In genomic region chr11:104897891-104898684, GRCh38 we compare ENCODE assay signal across 8 cellular contexts. TPM values are rescaled to one million over a fixed set of nuclear protein-coding genes. Genes with fewer than 3 reads are reported as not detected.
DNase-seq lines count a peak whose midpoint lies in the region; ATAC-seq and TF ChIP-seq lines count a peak whose summit lies in the region.
"Had no signal": no experiment of that assay in that cellular context is flagged by ENCODE, and none has a peak within 500 bp of the region (broad histone marks: within the 10 kb centered on the region; RNA-seq: fewer than 3 reads in every experiment).

Gene CASP12 (minus strand): TSS chr11:104898460.

- intact Hi-C loops in PC-9 (cut with micrococcal nuclease; ENCODE audit: unreplicated experiment) = no loop called here
- intact Hi-C loops in heart left ventricle (cut with DNase I) = no loop called here
- intact Hi-C loops in stomach (cut with DNase I; ENCODE audit: low total_unique reads) = no loop called here

- POLR2A ChIA-PET in PC-9 (lab: Charles Lee; ENCODE audit: unreplicated experiment) = no interaction called here

- no peak within 1 kb of the TSS for H3K9ac ChIP-seq in Karpas-422 (ENCODE audit: low read length)

- no peak within 1 kb of the TSS for H3K4me3 ChIP-seq in PC-9
- peak within 1 kb of the TSS in 11 of 12 donors; percentile 4 to 60 (median 43) for H3K4me3 ChIP-seq in heart left ventricle
- H3K4me3 ChIP-seq in stomach = peak within 1 kb of the TSS; percentile 27 to 37 (median 33)
- H3K4me3 ChIP-seq in MG63 = no peak within 1 kb of the TSS
- H3K4me3 ChIP-seq in Karpas-422 (ENCODE audit: low read length) = no peak within 1 kb of the TSS

- DNase-seq in PC-9 (no peak), heart left ventricle (peak in 1 of 5 donors; percentile 20), stomach (no peak), MG63 (no peak), Karpas-422 (no peak)

- H3K27me3 ChIP-seq in PC-9 (ENCODE audit: insufficient read depth, low read depth) = no peaks in the 10 kb centered on the region
- no peaks in the 10 kb centered on the region for H3K27me3 ChIP-seq in heart left ventricle
- no peaks in the 10 kb centered on the region for H3K27me3 ChIP-seq in stomach
- no peaks in the 10 kb centered on the region for H3K27me3 ChIP-seq in MG63
- no peaks in the 10 kb centered on the region for H3K27me3 ChIP-seq in Karpas-422 (ENCODE audit: low read length)

- H3K9me2 ChIP-seq in PC-9 (ENCODE audit: insufficient read depth) (no peaks in the 10 kb centered on the region), Karpas-422 (replicated peaks; ENCODE audit: insufficient read depth, low read length) (no peaks in the 10 kb centered on the region)

- TF ChIP-seq POLR2A in heart left ventricle (IDR thresholded peaks at IDR 0.05) = no peak
- TF ChIP-seq POLR2A in stomach (IDR thresholded peaks at IDR 0.05) = no peak

- ATAC-seq in GM21390 (IDR thresholded peaks at IDR 0.05; ENCODE audit: unreplicated experiment) = peak; percentile 90
- ATAC-seq in heart left ventricle = peak; percentile 53 to 82 (median 66)
- ATAC-seq in HG03520 (IDR thresholded peaks at IDR 0.05; ENCODE audit: unreplicated experiment) = no peak

- no peaks in the 10 kb centered on the region for H3F3A ChIP-seq in PC-9 (ENCODE audit: insufficient read depth, low read depth)

- CTCF ChIA-PET in PC-9 (lab: Charles Lee) = no interaction called here

- H3K4me2 ChIP-seq in PC-9 (no peak within 1 kb of the TSS), Karpas-422 (ENCODE audit: low read depth, low read length, poor library complexity, severe bottlenecking) (no peak within 1 kb of the TSS)

- no peaks in the 10 kb centered on the region for H3K79me2 ChIP-seq in PC-9 (ENCODE audit: low read depth)
- no peaks in the 10 kb centered on the region for H3K79me2 ChIP-seq in Karpas-422 (ENCODE audit: low read length)

- BruUV-seq in PC-9 (replicated peaks; lab: Mats Ljungman, UMichigan) = no TSS peak

- TF ChIP-seq EP300 in stomach (IDR thresholded peaks at IDR 0.05) = no peak

- H3K27ac ChIP-seq in PC-9 = no peak within 1 kb of the TSS
- H3K27ac ChIP-seq in heart left ventricle = peak within 1 kb of the TSS; percentile 38 to 81 (median 68)
- H3K27ac ChIP-seq in stomach = peak within 1 kb of the TSS in 4 of 5 donors; percentile 56 to 82 (median 70)
- H3K27ac ChIP-seq in Karpas-422 (ENCODE audit: low read length) = no peak within 1 kb of the TSS

- no peaks in the 10 kb centered on the region for H3K36me3 ChIP-seq in PC-9 (ENCODE audit: low read depth)
- no peaks in the 10 kb centered on the region for H3K36me3 ChIP-seq in heart left ventricle
- H3K36me3 ChIP-seq in stomach = no peaks in the 10 kb centered on the region
- no peaks in the 10 kb centered on the region for H3K36me3 ChIP-seq in MG63
- no peaks in the 10 kb centered on the region for H3K36me3 ChIP-seq in Karpas-422 (ENCODE audit: insufficient read depth, low read length)

- TF ChIP-seq CTCF in PC-9 (conservative IDR thresholded peaks at IDR 0.05) (no peak), heart left ventricle (IDR thresholded peaks at IDR 0.05) (no peak), stomach (IDR thresholded peaks at IDR 0.05) (no peak)

- H2AFZ ChIP-seq in PC-9 = 0 out of 2 replicates have a peak within 1 kb of the TSS, but pooled peaks have one; percentile 31
- no peak within 1 kb of the TSS for H2AFZ ChIP-seq in Karpas-422 (ENCODE audit: low read length)

- H4K20me1 ChIP-seq in PC-9 (ENCODE audit: insufficient read depth) (no peaks in the 10 kb centered on the region), Karpas-422 (ENCODE audit: insufficient read depth, low read depth, low read length) (no peaks in the 10 kb centered on the region)

- no peaks in the 10 kb centered on the region for H3K9me3 ChIP-seq in PC-9 (ENCODE audit: insufficient read depth, low read depth)
- no peaks in the 10 kb centered on the region for H3K9me3 ChIP-seq in heart left ventricle
- no peaks in the 10 kb centered on the region for H3K9me3 ChIP-seq in stomach
- H3K9me3 ChIP-seq in MG63 = no peaks in the 10 kb centered on the region
- no peaks in the 10 kb centered on the region for H3K9me3 ChIP-seq in Karpas-422 (ENCODE audit: low read length)

- 38 to 59% (median 44%) methylated on average over 9 of the region's 9 CpGs for WGBS in heart left ventricle, 4 donors
- 15 to 43% (median 24%) methylated on average over 9 of the region's 9 CpGs for WGBS in stomach, 5 donors

- H3K4me1 ChIP-seq in PC-9 (replicated peaks; ENCODE audit: insufficient read depth) = no peaks in the 10 kb centered on the region
- peaks cover 0 to 32% (median 6%) of the 10 kb centered on the region in 12 donors for H3K4me1 ChIP-seq in heart left ventricle
- H3K4me1 ChIP-seq in stomach = peaks cover 0 to 31% (median 15%) of the 10 kb centered on the region in 4 donors
- H3K4me1 ChIP-seq in Karpas-422 (ENCODE audit: low read length) = no peaks in the 10 kb centered on the region

RNA-seq across cellular contexts. Expression of gene CASP12, which starts in this region (rescaled TPM):
- not detected in 2 replicates for total RNA-seq in PC-9 (2021)
- total RNA-seq in heart left ventricle = 1 to 10 TPM in 1 of 9 donors, under 1 TPM in 3, not detected in 5; 0.39 to 1.3 (median 0.47) TPM
- under 1 TPM; 0.10 to 0.15 TPM for polyA plus RNA-seq in heart left ventricle
- total RNA-seq in stomach = 1 to 10 TPM in 3 of 5 donors, not detected in 2; 2.2 to 8.5 (median 5.3) TPM
- polyA plus RNA-seq in stomach = under 1 TPM in 2 of 3 donors, not detected in 1; 0.23 to 0.50 TPM
- total RNA-seq in MG63 (2014; rRNA removed; shearing (Covaris generic); ENCODE audit: low replicate concordance) = not detected in 2 replicates
- total RNA-seq in Karpas-422 (2014; rRNA removed; shearing (Covaris generic); ENCODE audit: low replicate concordance) = not detected in 2 replicates
- total RNA-seq: renal cortical epithelial cell had no signal

Comparison
In these comparisons a context has a peak if more than half of its experiments do, and no peak if none do; other contexts are left out.
1. H3K27ac ChIP-seq: peak in heart left ventricle (12 of 12) and stomach (4 of 5); none in PC-9 (single experiment) and Karpas-422 (single experiment).
2. H3K4me3 ChIP-seq: peak in heart left ventricle (11 of 12) and stomach (4 of 4); none in PC-9 (single experiment), MG63 (single experiment) and Karpas-422 (single experiment).